25 cellular contexts compared by ENCODE assay signal in genomic region chr16:9817586-9817985, GRCh38.
"Had no signal": no experiment of that assay in that cellular context is flagged by ENCODE, and none has a peak within 500 bp of the region (broad histone marks: within the 10 kb centered on the region; RNA-seq: fewer than 3 reads in every experiment).

No MANE protein-coding gene starts in this region.

- H3K79me2 ChIP-seq: hepatocyte had no signal

- H3K4me3 ChIP-seq: colonic mucosa, hepatocyte, lung, neural progenitor cell, pancreas, psoas muscle, sigmoid colon, stomach, thoracic aorta, transverse colon had no signal

- H3K27me3 ChIP-seq: colonic mucosa, neural progenitor cell, pancreas, sigmoid colon, stomach, transverse colon had no signal

- H3K4me1 ChIP-seq: colonic mucosa, pancreas, psoas muscle, sigmoid colon, stomach, transverse colon had no signal

- DNase-seq: colonic mucosa; dermis blood vessel endothelial cell; foreskin melanocyte; head of caudate nucleus; kidney; left colon; left ventricle myocardium superior; mesenchymal stem cell; midbrain; nucleus accumbens; pancreas; psoas muscle; retina; sigmoid colon; small intestine; stimulated activated CD4-positive, alpha-beta T cell treated with anti-CD3 and anti-CD28 coated beads, Interleukin-12 subunit alpha, Interleukin-12 subunit beta, amount 100 ng/mL, for 4 hours; stimulated activated naive CD4-positive, alpha-beta T cell; stomach; substantia nigra; transverse colon had no signal

- H2AFZ ChIP-seq: hepatocyte, neural progenitor cell had no signal

- ATAC-seq: left colon; left ventricle myocardium superior; natural killer cell treated with Interleukin-12 subunit alpha and Interleukin-12 subunit beta and Interleukin-15 and Interleukin-18, amount 100 ng/mL, for 72 hours; pancreas; psoas muscle had no signal

- H3K27ac ChIP-seq: colonic mucosa, hepatocyte, neural progenitor cell, pancreas, psoas muscle, sigmoid colon, stomach, thoracic aorta, transverse colon had no signal

- H3K36me3 ChIP-seq: colonic mucosa, neural progenitor cell, pancreas, sigmoid colon, stomach, thoracic aorta, transverse colon had no signal

- H3K9me3 ChIP-seq: colonic mucosa, pancreas, psoas muscle, sigmoid colon, stomach, thoracic aorta, transverse colon had no signal

- H3K4me2 ChIP-seq: hepatocyte, neural progenitor cell had no signal

- FAIRE-seq: kidney, pancreas, small intestine had no signal

- H3K9ac ChIP-seq: neural progenitor cell had no signal
